ENCODE assay signal across 12 cellular contexts in the genomic region with DNA sequence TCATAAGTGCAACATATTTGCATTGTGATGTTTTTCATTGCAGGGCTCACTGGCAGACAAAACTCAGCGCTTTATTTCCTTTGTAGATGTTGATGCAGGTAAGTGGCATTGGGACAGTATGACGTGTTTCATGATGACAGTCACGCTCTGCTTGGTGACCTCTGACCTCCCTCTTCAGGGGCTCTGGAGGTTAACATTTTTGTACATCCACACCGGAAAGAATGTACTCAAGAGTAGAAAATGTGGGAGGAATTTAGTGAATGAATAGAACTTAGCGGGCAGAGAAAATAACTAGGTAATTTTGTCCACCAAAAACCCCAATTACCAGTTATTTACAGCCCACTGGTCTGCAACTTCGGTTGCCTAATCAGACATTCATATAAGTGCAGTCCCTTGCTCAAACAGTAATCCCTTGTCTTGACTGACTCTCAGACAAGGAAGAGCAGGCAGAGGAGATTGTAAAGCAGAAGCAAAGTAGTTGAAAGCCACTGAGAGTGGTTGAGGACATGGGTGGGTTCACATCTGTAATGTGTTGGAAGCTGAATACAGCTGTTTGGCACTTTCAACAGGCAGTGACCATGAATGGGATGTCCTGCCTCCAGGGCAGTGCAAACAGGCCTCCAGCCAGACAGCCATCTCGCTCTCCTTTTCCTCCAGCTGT.
DNase-seq lines count a peak whose midpoint lies in the region; ATAC-seq and TF ChIP-seq lines count a peak whose summit lies in the region.
"Had no signal": no experiment of that assay in that cellular context is flagged by ENCODE, and none has a peak within 500 bp of the region (broad histone marks: within the 10 kb centered on the region; RNA-seq: fewer than 3 reads in every experiment).

No MANE protein-coding gene starts in this region.

- DNase-seq in GM13977 (ENCODE audit: low spot score) = peak; percentile 47
- peak; percentile 75 for DNase-seq in iris pigment epithelial cell (ENCODE audit: low read depth)
- DNase-seq in mesendoderm = no peak
- no peak for DNase-seq in Karpas-422
- no peak for DNase-seq in DMS114 treated with DMSO at 0.1 percent for 48 hours (lab: John Stamatoyannopoulos, UW; ENCODE audit: unreplicated experiment)
- DNase-seq: activated naive CD8-positive, alpha-beta T cell treated with anti-CD3 and anti-CD28 coated beads, Interleukin-2, amount 10 ng/mL, durations not matched to agents 7 days and 5 days; DND-41; psoas muscle had no signal

- H3K36me3 Mint-ChIP-seq in activated T-helper 17 cell treated with anti-CD3 and anti-CD28 coated beads, Interleukin-2, amount 50 U/mL, for 72 hours (ENCODE audit: low read depth) = no peaks in the 10 kb centered on the region
- H3K36me3 Mint-ChIP-seq: activated naive CD8-positive, alpha-beta T cell treated with anti-CD3 and anti-CD28 coated beads, Interleukin-2, amount 10 ng/mL, durations not matched to agents 7 days and 5 days had no signal

- H3K9ac ChIP-seq in mesendoderm (ENCODE audit: low read length) (no peak overlapping the region), Karpas-422 (ENCODE audit: low read length) (no peak overlapping the region)

- H2BK15ac ChIP-seq in mesendoderm (replicated peaks; ENCODE audit: low read depth) = no peak overlapping the region

- H2BK5ac ChIP-seq in mesendoderm (ENCODE audit: low read length) = no peak overlapping the region

- no peaks in the 10 kb centered on the region for H3K79me1 ChIP-seq in mesendoderm (ENCODE audit: low read length)

- peaks cover 15% of the 10 kb centered on the region for H3K9me3 ChIP-seq in Karpas-422 (ENCODE audit: low read length)
- H3K9me3 ChIP-seq: heart left ventricle, psoas muscle had no signal

- H3K9me2 ChIP-seq in Karpas-422 (replicated peaks; ENCODE audit: insufficient read depth, low read length) = no peaks in the 10 kb centered on the region

- no peak overlapping the region for H3K4ac ChIP-seq in mesendoderm (ENCODE audit: low read depth, low read length)

- no peak overlapping the region for H2BK120ac ChIP-seq in mesendoderm (ENCODE audit: low read depth, low read length)

- H4K5ac ChIP-seq in mesendoderm (ENCODE audit: low read length) = no peak overlapping the region

- H3K27me3 ChIP-seq in mesendoderm (ENCODE audit: insufficient read depth, low read length, poor library complexity) (no peaks in the 10 kb centered on the region), Karpas-422 (ENCODE audit: low read length) (no peaks in the 10 kb centered on the region)
- H3K27me3 ChIP-seq: heart left ventricle had no signal

- H4K8ac ChIP-seq in mesendoderm (ENCODE audit: low read depth, low read length) = no peak overlapping the region

- in situ Hi-C loops in GM13977 (cut with MboI; ENCODE audit: low pct_unique_long_range_greater_than_20kb, low sequenced_read_pairs, unreplicated experiment) = loop anchor here (10.0 kb wide), 1 partner anchor 169 kb away; no protein-coding TSS in a partner anchor

- no peak overlapping the region for H3K4me3 Mint-ChIP-seq in activated T-helper 17 cell treated with anti-CD3 and anti-CD28 coated beads, Interleukin-2, amount 50 U/mL, for 72 hours
- H3K4me3 Mint-ChIP-seq: activated naive CD8-positive, alpha-beta T cell treated with anti-CD3 and anti-CD28 coated beads, Interleukin-2, amount 10 ng/mL, durations not matched to agents 7 days and 5 days had no signal

- no CpG with 5 or more reads among the region's 7 CpGs for WGBS in mesendoderm (ENCODE audit: extremely low coverage, insufficient coverage, low lambda C conversion rate)

- ATAC-seq in GM21515 (IDR thresholded peaks at IDR 0.05; ENCODE audit: unreplicated experiment) (peak; percentile 61), HG03378 (IDR thresholded peaks at IDR 0.05; ENCODE audit: unreplicated experiment) (peak; percentile 77)
- ATAC-seq in activated T-helper 17 cell treated with anti-CD3 and anti-CD28 coated beads, Interleukin-2, amount 50 U/mL, for 72 hours (replicated peaks) = no peak
- ATAC-seq: psoas muscle had no signal

- no peak for TF ChIP-seq CTCF in GM13977 (IDR thresholded peaks at IDR 0.05; ENCODE audit: extremely low read depth, insufficient read depth, missing control alignments)

- no peak overlapping the region for H3K4me2 ChIP-seq in mesendoderm (ENCODE audit: low read length)
- no peak overlapping the region for H3K4me2 ChIP-seq in Karpas-422 (ENCODE audit: low read depth, low read length, poor library complexity, severe bottlenecking)

- no peaks in the 10 kb centered on the region for H4K20me1 ChIP-seq in Karpas-422 (ENCODE audit: insufficient read depth, low read depth, low read length)

- no peak overlapping the region for H3K18ac ChIP-seq in mesendoderm (ENCODE audit: low read length)

- H3K4me1 ChIP-seq in mesendoderm (ENCODE audit: control insufficient read depth, low read depth, low read length) (no peaks in the 10 kb centered on the region), Karpas-422 (ENCODE audit: low read length) (no peaks in the 10 kb centered on the region)
- H3K4me1 ChIP-seq: psoas muscle had no signal

- no peak overlapping the region for H2AFZ ChIP-seq in Karpas-422 (ENCODE audit: low read length)

- H3K27ac Mint-ChIP-seq in activated T-helper 17 cell treated with anti-CD3 and anti-CD28 coated beads, Interleukin-2, amount 50 U/mL, for 72 hours = no peak overlapping the region
- H3K27ac Mint-ChIP-seq: activated naive CD8-positive, alpha-beta T cell treated with anti-CD3 and anti-CD28 coated beads, Interleukin-2, amount 10 ng/mL, durations not matched to agents 7 days and 5 days had no signal

- H3K4me3 ChIP-seq in mesendoderm (ENCODE audit: low read length) (no peak overlapping the region), Karpas-422 (ENCODE audit: low read length) (no peak overlapping the region)
- H3K4me3 ChIP-seq: heart left ventricle, psoas muscle had no signal

- no peaks in the 10 kb centered on the region for H3K9me3 Mint-ChIP-seq in activated T-helper 17 cell treated with anti-CD3 and anti-CD28 coated beads, Interleukin-2, amount 50 U/mL, for 72 hours
- H3K9me3 Mint-ChIP-seq: activated naive CD8-positive, alpha-beta T cell treated with anti-CD3 and anti-CD28 coated beads, Interleukin-2, amount 10 ng/mL, durations not matched to agents 7 days and 5 days had no signal

- H3K27me3 Mint-ChIP-seq in activated T-helper 17 cell treated with anti-CD3 and anti-CD28 coated beads, Interleukin-2, amount 50 U/mL, for 72 hours = no peaks in the 10 kb centered on the region
- H3K27me3 Mint-ChIP-seq: activated naive CD8-positive, alpha-beta T cell treated with anti-CD3 and anti-CD28 coated beads, Interleukin-2, amount 10 ng/mL, durations not matched to agents 7 days and 5 days had no signal

- H2AK5ac ChIP-seq in mesendoderm (ENCODE audit: low read length) = no peak overlapping the region

- no peak overlapping the region for H3K56ac ChIP-seq in mesendoderm (ENCODE audit: low read length)

- H3K23ac ChIP-seq in mesendoderm (ENCODE audit: low read length) = no peak overlapping the region

- H3K79me2 ChIP-seq in mesendoderm (ENCODE audit: control insufficient read depth, insufficient read depth, low read length) = no peaks in the 10 kb centered on the region
- no peaks in the 10 kb centered on the region for H3K79me2 ChIP-seq in Karpas-422 (ENCODE audit: low read length)

- no peaks in the 10 kb centered on the region for H3K36me3 ChIP-seq in mesendoderm (ENCODE audit: control insufficient read depth, insufficient read depth, low read length)
- no peaks in the 10 kb centered on the region for H3K36me3 ChIP-seq in Karpas-422 (ENCODE audit: insufficient read depth, low read length)
- H3K36me3 ChIP-seq: heart left ventricle had no signal

- H3K27ac ChIP-seq in mesendoderm (ENCODE audit: low read depth, low read length) (no peak overlapping the region), Karpas-422 (ENCODE audit: low read length) (no peak overlapping the region)
- H3K27ac ChIP-seq: heart left ventricle, psoas muscle had no signal

- no peaks in the 10 kb centered on the region for H3K4me1 Mint-ChIP-seq in activated T-helper 17 cell treated with anti-CD3 and anti-CD28 coated beads, Interleukin-2, amount 50 U/mL, for 72 hours

Comparison
In these comparisons a context has a peak if more than half of its experiments do, and no peak if none do; other contexts are left out.
1. DNase-seq: peak in GM13977 (single experiment) and iris pigment epithelial cell (single experiment); none in mesendoderm (single experiment), Karpas-422 (single experiment) and DMS114 treated with DMSO at 0.1 percent for 48 hours (single experiment).